ENCODE assay signal across 1 cellular context in the genomic region with DNA sequence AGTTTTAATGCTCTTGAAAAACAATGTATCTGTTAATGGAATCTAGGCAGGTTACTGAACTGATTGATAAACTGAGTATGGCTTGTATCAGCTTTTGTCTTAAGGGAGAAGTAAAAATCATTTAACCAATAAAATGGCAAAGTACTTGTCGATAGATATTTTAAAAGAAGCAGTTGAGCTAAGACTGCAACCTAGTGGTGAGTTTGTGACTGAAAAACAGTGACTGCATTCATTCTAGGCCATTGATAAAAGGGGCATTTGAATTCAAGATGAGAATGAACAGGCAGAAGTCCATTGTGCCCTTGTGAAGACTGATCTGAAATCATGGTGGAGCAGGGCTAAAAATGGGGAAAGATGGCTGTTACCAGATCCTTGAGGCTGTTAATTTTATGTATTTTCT.
TF ChIP-seq lines count a peak whose summit lies in the region.

No MANE protein-coding gene starts in this region.

TF ChIP-seq in HCT116, 20 proteins besides CTCF, POLR2A, EP300 and RAD21 (continued from another document):
- TF ChIP-seq, protein P1, sequence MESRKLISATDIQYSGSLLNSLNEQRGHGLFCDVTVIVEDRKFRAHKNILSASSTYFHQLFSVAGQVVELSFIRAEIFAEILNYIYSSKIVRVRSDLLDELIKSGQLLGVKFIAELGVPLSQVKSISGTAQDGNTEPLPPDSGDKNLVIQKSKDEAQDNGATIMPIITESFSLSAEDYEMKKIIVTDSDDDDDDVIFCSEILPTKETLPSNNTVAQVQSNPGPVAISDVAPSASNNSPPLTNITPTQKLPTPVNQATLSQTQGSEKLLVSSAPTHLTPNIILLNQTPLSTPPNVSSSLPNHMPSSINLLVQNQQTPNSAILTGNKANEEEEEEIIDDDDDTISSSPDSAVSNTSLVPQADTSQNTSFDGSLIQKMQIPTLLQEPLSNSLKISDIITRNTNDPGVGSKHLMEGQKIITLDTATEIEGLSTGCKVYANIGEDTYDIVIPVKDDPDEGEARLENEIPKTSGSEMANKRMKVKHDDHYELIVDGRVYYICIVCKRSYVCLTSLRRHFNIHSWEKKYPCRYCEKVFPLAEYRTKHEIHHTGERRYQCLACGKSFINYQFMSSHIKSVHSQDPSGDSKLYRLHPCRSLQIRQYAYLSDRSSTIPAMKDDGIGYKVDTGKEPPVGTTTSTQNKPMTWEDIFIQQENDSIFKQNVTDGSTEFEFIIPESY (IDR thresholded peaks at IDR 0.05; ENCODE audit: extremely low read depth, insufficient replicate concordance, low read length): no peak
- no peak for TF ChIP-seq CBX3 (IDR thresholded peaks at IDR 0.05; ENCODE audit: low read depth)
- no peak for TF ChIP-seq ZNF274 (IDR thresholded peaks at IDR 0.05; ENCODE audit: low read depth, low read length)
- no peak for TF ChIP-seq MAX (IDR thresholded peaks at IDR 0.05)
- no peak for TF ChIP-seq YY1 (IDR thresholded peaks at IDR 0.05; ENCODE audit: extremely low read depth, insufficient replicate concordance, low read depth, low read length)
